Comparison of ENCODE assay signal across 9 cellular contexts in genomic region chr14:76768201-76768656, GRCh38. TPM values are rescaled to one million over a fixed set of nuclear protein-coding genes. Genes with fewer than 3 reads are reported as not detected.
DNase-seq lines count a peak whose midpoint lies in the region; ATAC-seq, FAIRE-seq and TF ChIP-seq lines count a peak whose summit lies in the region.
"Had no signal": no experiment of that assay in that cellular context is flagged by ENCODE, and none has a peak within 500 bp of the region (broad histone marks: within the 10 kb centered on the region; RNA-seq: fewer than 3 reads in every experiment).

No MANE protein-coding gene starts in this region.

- no peaks in the 10 kb centered on the region for H3K36me3 Mint-ChIP-seq in immature natural killer cell

- peak; percentile 74 for ATAC-seq in HG02798 (IDR thresholded peaks at IDR 0.05; ENCODE audit: poor library complexity, unreplicated experiment)

- no peak for FAIRE-seq in RCC 7860 (lab: Jason Lieb, UNC)

- in situ Hi-C loops in GM13977 (cut with MboI; ENCODE audit: low pct_unique_long_range_greater_than_20kb, low sequenced_read_pairs, unreplicated experiment), result no loop called here

- peak overlapping the region in 4 of 6 donors; percentile 83 to 93 (median 86) for H3K27ac Mint-ChIP-seq in immature natural killer cell

- H3K9me3 Mint-ChIP-seq in immature natural killer cell, result no peaks in the 10 kb centered on the region

- peak; percentile 81 for DNase-seq in GM13977 (ENCODE audit: low spot score)
- peak; percentile 87 for DNase-seq in OCI-M1 (lab: John Stamatoyannopoulos, UW)
- DNase-seq in activated gamma-delta T cell treated with anti-CD3 and anti-CD28 coated beads, Interleukin-2, amount 50 U/mL, for 16 hours (ENCODE audit: low read depth), result peak; percentile 50
- DNase-seq in immature natural killer cell, result peak; percentile 45 to 82 (median 78)
- DNase-seq in stimulated activated CD4-positive, alpha-beta T cell treated with anti-CD3 and anti-CD28 coated beads, Interleukin-2, amount 100 ng/mL, for 48 hours, result peak; percentile 50 to 53
- DNase-seq in NCI-H187 treated with DMSO at 0.1 percent for 48 hours (lab: John Stamatoyannopoulos, UW), result no peak
- no peak for DNase-seq in RCC 7860 (ENCODE audit: low spot score)

- H3K4me3 Mint-ChIP-seq in immature natural killer cell, result peak overlapping the region in 4 of 5 donors; percentile 27 to 60 (median 45)

- TF ChIP-seq CTCF in GM13977 (IDR thresholded peaks at IDR 0.05; ENCODE audit: extremely low read depth, insufficient read depth, missing control alignments), result no peak

- H3K4me1 Mint-ChIP-seq in immature natural killer cell, result peaks cover 17 to 21% of the 10 kb centered on the region in 2 donors

- peaks cover 0 to 8% (median 0%) of the 10 kb centered on the region in 3 donors for H3K27me3 Mint-ChIP-seq in immature natural killer cell (ENCODE audit: low read depth in 3 of 3)

RNA-seq across cellular contexts. Expression of gene VASH1, which starts 7.0 kb away (rescaled TPM):
- polyA plus RNA-seq in immature natural killer cell, result 1 to 10 TPM in 2 of 3 donors, not detected in 1; 1.6 to 2.9 TPM

RNA-seq across cellular contexts. Expression of gene ANGEL1, which starts 44.5 kb away (rescaled TPM):
- polyA plus RNA-seq in immature natural killer cell, result 10 to 100 TPM; 14.1 to 19.8 (median 17.8) TPM

RNA-seq across cellular contexts. Expression of gene LRRC74A, which starts 58.0 kb away (rescaled TPM):
- not detected for polyA plus RNA-seq in immature natural killer cell
- polyA plus RNA-seq: fibroblast of lung had no signal

Comparison
In these comparisons a context has a peak if more than half of its experiments do, and no peak if none do; other contexts are left out.
1. DNase-seq: peak in GM13977 (single experiment), OCI-M1 (single experiment), activated gamma-delta T cell treated with anti-CD3 and anti-CD28 coated beads, Interleukin-2, amount 50 U/mL, for 16 hours (single experiment), immature natural killer cell (3 of 3) and stimulated activated CD4-positive, alpha-beta T cell treated with anti-CD3 and anti-CD28 coated beads, Interleukin-2, amount 100 ng/mL, for 48 hours (2 of 2); none in NCI-H187 treated with DMSO at 0.1 percent for 48 hours (single experiment) and RCC 7860 (single experiment).